Comparison of ENCODE assay signal across 12 cellular contexts in genomic region chr11:69442012-69442806, GRCh38. TPM values are rescaled to one million over a fixed set of nuclear protein-coding genes. Genes with fewer than 3 reads are reported as not detected.
A peak's percentile ranks its signal among the peaks of the same experiment; 100 is the strongest.
DNase-seq lines count a peak whose midpoint lies in the region; ATAC-seq and TF ChIP-seq lines count a peak whose summit lies in the region.
"Had no signal": no experiment of that assay in that cellular context is flagged by ENCODE, and none has a peak within 500 bp of the region (broad histone marks: within the 10 kb centered on the region; RNA-seq: fewer than 3 reads in every experiment).

No MANE protein-coding gene starts in this region.

- H3K36me3 Mint-ChIP-seq in endodermal cell (ENCODE audit: low read depth) = no peaks in the 10 kb centered on the region

- DNase-seq in NB4 (ENCODE audit: low read depth) (peak; percentile 36), endodermal cell (peak; percentile 67), neuronal stem cell (ENCODE audit: low spot score) (no peak), NCI-H82 (lab: John Stamatoyannopoulos, UW) (no peak), OCI-M1 (lab: John Stamatoyannopoulos, UW) (no peak), RKO (ENCODE audit: low spot score) (no peak)
- DNase-seq: kidney glomerular epithelial cell, SW 1271 had no signal

- H3K4me1 ChIP-seq in BLaER1 treated with 17β-estradiol and CSF1 and Interleukin-3, amounts not matched to agents 10 nM and 100 nM = peaks cover 24 to 50% (median 33%) of the 10 kb centered on the region in 10 experiments
- H3K4me1 ChIP-seq in endodermal cell (ENCODE audit: control insufficient read depth, insufficient read depth, low read length) (peaks cover 10% of the 10 kb centered on the region), neuronal stem cell (ENCODE audit: control insufficient read depth in 2 of 2, insufficient read depth in 1 of 2, low read depth in 1 of 2, low read length in 2 of 2) (peaks cover 19 to 44% of the 10 kb centered on the region in 2 donors)

- peak overlapping the region; percentile 22 for H2AK5ac ChIP-seq in neuronal stem cell (ENCODE audit: low read depth, low read length)

- peak overlapping the region; percentile 93 for H3K27ac Mint-ChIP-seq in endodermal cell
- H3K27ac Mint-ChIP-seq: activated T-cell treated with anti-CD3 and anti-CD28 coated beads, Interleukin-2, amount 50 U/mL, for 72 hours had no signal

- no peaks in the 10 kb centered on the region for H3K79me1 ChIP-seq in neuronal stem cell (ENCODE audit: low read depth, low read length)

- TF ChIP-seq CTCF in NB4 (IDR thresholded peaks at IDR 0.05; ENCODE audit: low read depth, low read length) (no peak), endodermal cell (conservative IDR thresholded peaks at IDR 0.05) (peak; percentile 57)

- WGBS in endodermal cell (ENCODE audit: insufficient coverage in 1 of 2, insufficient read length in 1 of 2), 2 experiments = 63 to 78% methylated on average over 5 to 10 of the region's 10 CpGs
- WGBS in neuronal stem cell (ENCODE audit: extremely low coverage in 2 of 2, insufficient read length in 2 of 2, insufficient replicate concordance in 1 of 2), 2 donors = no CpG with 5 or more reads among the region's 10 CpGs

- H3K4me3 ChIP-seq in BLaER1 treated with 17β-estradiol and CSF1 and Interleukin-3, amounts not matched to agents 10 nM and 100 nM = no peak overlapping the region
- H3K4me3 ChIP-seq in NB4 (ENCODE audit: low read depth, low read length) (no peak overlapping the region), endodermal cell (ENCODE audit: low read length) (no peak overlapping the region), neuronal stem cell (ENCODE audit: low read length in 2 of 2) (no peak overlapping the region)

- no peak overlapping the region for H3K4ac ChIP-seq in neuronal stem cell (ENCODE audit: low read length)

- H2BK12ac ChIP-seq in neuronal stem cell (ENCODE audit: low read length) = peak overlapping the region; percentile 7

- no peaks in the 10 kb centered on the region for H3K9me3 ChIP-seq in BLaER1 treated with 17β-estradiol and CSF1 and Interleukin-3, amounts not matched to agents 10 nM and 100 nM (replicated peaks in 1 of 11)
- H3K9me3 ChIP-seq in endodermal cell (ENCODE audit: control insufficient read depth, low read length) = no peaks in the 10 kb centered on the region
- H3K9me3 ChIP-seq in neuronal stem cell (replicated peaks in 1 of 2; ENCODE audit: control insufficient read depth in 2 of 2, insufficient read depth in 1 of 2, low read depth in 1 of 2, low read length in 2 of 2) = no peaks in the 10 kb centered on the region

- H3K4me3 Mint-ChIP-seq in endodermal cell = no peak overlapping the region

- H4K91ac ChIP-seq in neuronal stem cell (ENCODE audit: low read depth, low read length, poor library complexity) = no peak overlapping the region

- no peaks in the 10 kb centered on the region for H3K27me3 ChIP-seq in BLaER1 treated with 17β-estradiol and CSF1 and Interleukin-3, amounts not matched to agents 10 nM and 100 nM
- no peaks in the 10 kb centered on the region for H3K27me3 ChIP-seq in endodermal cell (ENCODE audit: control insufficient read depth, insufficient read depth, low read length, poor library complexity, severe bottlenecking)
- no peaks in the 10 kb centered on the region for H3K27me3 ChIP-seq in neuronal stem cell (ENCODE audit: control insufficient read depth in 3 of 3, insufficient read depth in 3 of 3, low read depth in 1 of 3, low read length in 3 of 3)
- H3K27me3 ChIP-seq: dorsolateral prefrontal cortex had no signal

- H3K4me1 Mint-ChIP-seq in endodermal cell = peaks cover 39% of the 10 kb centered on the region

- H2AFZ ChIP-seq in neuronal stem cell (ENCODE audit: low read length) = peak overlapping the region; percentile 93

- no peak for TF ChIP-seq POLR2A in NB4 (IDR thresholded peaks at IDR 0.05; ENCODE audit: extremely low read depth, insufficient read length)

- no peak overlapping the region for H2BK15ac ChIP-seq in neuronal stem cell (ENCODE audit: low read length)

- peak overlapping the region; percentile 31 for H3K18ac ChIP-seq in neuronal stem cell (ENCODE audit: low read length)

- no peak overlapping the region for H3K23ac ChIP-seq in neuronal stem cell (ENCODE audit: low read depth, low read length, poor library complexity)

- no peak overlapping the region for H4K8ac ChIP-seq in neuronal stem cell (ENCODE audit: low read depth, low read length)

- H3K36me3 ChIP-seq in BLaER1 treated with 17β-estradiol and CSF1 and Interleukin-3, amounts not matched to agents 10 nM and 100 nM = no peaks in the 10 kb centered on the region
- H3K36me3 ChIP-seq in endodermal cell (ENCODE audit: control insufficient read depth, insufficient read depth, low read length) = no peaks in the 10 kb centered on the region
- H3K36me3 ChIP-seq in neuronal stem cell (replicated peaks in 1 of 2; ENCODE audit: control insufficient read depth in 2 of 2, insufficient read depth in 2 of 2, low read length in 2 of 2) = no peaks in the 10 kb centered on the region

- H3K27ac ChIP-seq in BLaER1 treated with 17β-estradiol and CSF1 and Interleukin-3, amounts not matched to agents 10 nM and 100 nM = no peak overlapping the region
- H3K27ac ChIP-seq in endodermal cell (ENCODE audit: low read depth, low read length) (peak overlapping the region; percentile 96), neuronal stem cell (replicated peaks; ENCODE audit: low read length) (peak overlapping the region; percentile 58)

- H2BK5ac ChIP-seq in neuronal stem cell (ENCODE audit: low read length) = no peak overlapping the region

- no peaks in the 10 kb centered on the region for H3K27me3 Mint-ChIP-seq in endodermal cell (ENCODE audit: insufficient read depth)

- peak overlapping the region; percentile 77 to 93 (median 83); a peak in 19 of 22 replicates for H3K4me2 ChIP-seq in BLaER1 treated with 17β-estradiol and CSF1 and Interleukin-3, amounts not matched to agents 10 nM and 100 nM
- no peak overlapping the region for H3K4me2 ChIP-seq in neuronal stem cell (ENCODE audit: insufficient read depth, low read length, poor library complexity, severe bottlenecking)

- H3K9ac ChIP-seq in BLaER1 treated with 17β-estradiol and CSF1 and Interleukin-3, amounts not matched to agents 10 nM and 100 nM = no peak overlapping the region
- no peak overlapping the region for H3K9ac ChIP-seq in endodermal cell (ENCODE audit: extremely low read depth, low read length, poor library complexity, severe bottlenecking)
- no peak overlapping the region for H3K9ac ChIP-seq in neuronal stem cell (ENCODE audit: low read depth, low read length, poor library complexity)

- no peak overlapping the region for H2BK120ac ChIP-seq in neuronal stem cell (ENCODE audit: low read depth, low read length)

- ATAC-seq in HG03520 (IDR thresholded peaks at IDR 0.05; ENCODE audit: unreplicated experiment) = no peak

- no peak overlapping the region for H3K14ac ChIP-seq in neuronal stem cell (ENCODE audit: low read length)

- H4K20me1 ChIP-seq in BLaER1 treated with 17β-estradiol and CSF1 and Interleukin-3, amounts not matched to agents 10 nM and 100 nM = peaks cover 0 to 5% (median 0%) of the 10 kb centered on the region in 11 experiments; a peak in 1 of 22 replicates

- no peaks in the 10 kb centered on the region for H3K9me3 Mint-ChIP-seq in endodermal cell
- H3K9me3 Mint-ChIP-seq: activated T-cell treated with anti-CD3 and anti-CD28 coated beads, Interleukin-2, amount 50 U/mL, for 72 hours had no signal

RNA-seq across cellular contexts. Expression of gene LINC01488, which starts 39.3 kb away (rescaled TPM):
- total RNA-seq in endodermal cell = not detected
- not detected for polyA plus RNA-seq in endodermal cell (2013, experiment 1 of 2)
- polyA plus RNA-seq in endodermal cell (2013, experiment 2 of 2) = not detected
- 0.06 TPM for polyA plus RNA-seq in neuronal stem cell (2013, experiment 1 of 2)
- 0.01 TPM for polyA plus RNA-seq in neuronal stem cell (2013, experiment 2 of 2)
- total RNA-seq: activated T-cell treated with anti-CD3 and anti-CD28 coated beads, Interleukin-2, amount 50 U/mL, for 72 hours; dorsolateral prefrontal cortex had no signal

Comparison
In these comparisons a context has a peak if more than half of its experiments do, and no peak if none do; other contexts are left out.
1. H3K27ac ChIP-seq: peak in endodermal cell (single experiment) and neuronal stem cell (single experiment); none in BLaER1 treated with 17β-estradiol and CSF1 and Interleukin-3, amounts not matched to agents 10 nM and 100 nM (0 of 11).
2. DNase-seq: peak in NB4 (single experiment) and endodermal cell (single experiment); none in neuronal stem cell (single experiment), NCI-H82 (single experiment), OCI-M1 (single experiment) and RKO (single experiment).